8 cellular contexts compared by ENCODE assay signal in the genomic region with DNA sequence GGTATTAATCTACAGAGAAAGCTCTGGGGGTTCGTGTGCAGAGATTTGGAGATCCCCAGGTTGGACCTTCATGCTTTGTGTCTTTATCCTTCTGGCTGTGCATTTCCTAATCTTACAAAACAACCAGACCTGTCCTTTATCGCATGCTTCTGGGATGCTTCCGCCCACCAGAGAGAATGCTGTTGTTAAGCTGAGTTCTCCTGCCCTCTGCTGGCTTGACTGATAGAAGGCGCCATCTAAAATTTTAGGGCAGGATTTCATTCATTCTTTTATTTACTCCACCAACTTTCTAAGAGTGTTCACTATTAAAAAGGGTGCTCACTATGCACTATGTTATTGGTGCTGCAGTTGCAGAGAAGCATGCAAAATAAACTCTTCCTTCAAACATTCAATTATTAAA. TPM values are rescaled to one million over a fixed set of nuclear protein-coding genes. Genes with fewer than 3 reads are reported as not detected.
A peak's percentile ranks its signal among the peaks of the same experiment; 100 is the strongest.
DNase-seq lines count a peak whose midpoint lies in the region; ATAC-seq and TF ChIP-seq lines count a peak whose summit lies in the region.

No MANE protein-coding gene starts in this region.

- H3K27ac ChIP-seq in GM23248 (no peak overlapping the region), heart left ventricle (no peak overlapping the region)

- 24 to 25% methylated on average over 4 of the region's 4 CpGs for WGBS in GM23248 (ENCODE audit: low coverage in 1 of 2, low lambda C conversion rate in 2 of 2, missing lambda C conversion rate in 2 of 2), 2 experiments
- WGBS in heart left ventricle, 4 donors: 5 to 9% (median 8%) methylated on average over 4 of the region's 4 CpGs

- TF ChIP-seq CTCF in BE2C (IDR thresholded peaks at IDR 0.05; ENCODE audit: low read depth, low read length) (peak; percentile 88), heart left ventricle (IDR thresholded peaks at IDR 0.05) (peak; percentile 31 to 75 (median 60))

- no peak overlapping the region for H3K27ac Mint-ChIP-seq in activated naive CD4-positive, alpha-beta T cell treated with anti-CD3 and anti-CD28 coated beads, Interleukin-2, amount 10 ng/mL, durations not matched to agents 7 days and 5 days

- no peaks in the 10 kb centered on the region for H3K4me1 Mint-ChIP-seq in activated naive CD4-positive, alpha-beta T cell treated with anti-CD3 and anti-CD28 coated beads, Interleukin-2, amount 10 ng/mL, durations not matched to agents 7 days and 5 days

- H3K36me3 Mint-ChIP-seq in activated naive CD4-positive, alpha-beta T cell treated with anti-CD3 and anti-CD28 coated beads, Interleukin-2, amount 10 ng/mL, durations not matched to agents 7 days and 5 days: no peaks in the 10 kb centered on the region

- no peak overlapping the region for H3K4me2 ChIP-seq in GM23248 (ENCODE audit: unreplicated experiment)

- H3K36me3 ChIP-seq in BE2C (no peaks in the 10 kb centered on the region), GM23248 (ENCODE audit: low read depth) (no peaks in the 10 kb centered on the region), heart left ventricle (no peaks in the 10 kb centered on the region)

- H2AFZ ChIP-seq in GM23248: no peak overlapping the region

- H3K4me1 ChIP-seq in BE2C: no peaks in the 10 kb centered on the region
- H3K4me1 ChIP-seq in GM23248 (ENCODE audit: insufficient read depth): peaks cover 6% of the 10 kb centered on the region
- peaks cover 0 to 11% (median 6%) of the 10 kb centered on the region in 12 donors for H3K4me1 ChIP-seq in heart left ventricle

- no peaks in the 10 kb centered on the region for H3K9me2 ChIP-seq in GM23248 (ENCODE audit: insufficient read depth)

- intact Hi-C loops in heart left ventricle (cut with DNase I): loop anchor here (1.0 to 5.0 kb wide), 11 partner anchors 33 to 459 kb away; no protein-coding TSS in a partner anchor

- no peak overlapping the region for H3K9ac ChIP-seq in GM23248

- H3K27me3 Mint-ChIP-seq in activated naive CD4-positive, alpha-beta T cell treated with anti-CD3 and anti-CD28 coated beads, Interleukin-2, amount 10 ng/mL, durations not matched to agents 7 days and 5 days: peaks cover 23% of the 10 kb centered on the region

- no peak for TF ChIP-seq POLR2A in heart left ventricle (IDR thresholded peaks at IDR 0.05)

- no peak overlapping the region for H3K4me3 Mint-ChIP-seq in activated naive CD4-positive, alpha-beta T cell treated with anti-CD3 and anti-CD28 coated beads, Interleukin-2, amount 10 ng/mL, durations not matched to agents 7 days and 5 days

- H3K79me2 ChIP-seq in GM23248 (ENCODE audit: insufficient read depth): no peaks in the 10 kb centered on the region

- H3K4me3 ChIP-seq in BE2C (ENCODE audit: low read depth, low read length) (no peak overlapping the region), GM23248 (no peak overlapping the region), heart left ventricle (no peak overlapping the region)

- H3K9me3 Mint-ChIP-seq in activated naive CD4-positive, alpha-beta T cell treated with anti-CD3 and anti-CD28 coated beads, Interleukin-2, amount 10 ng/mL, durations not matched to agents 7 days and 5 days: no peaks in the 10 kb centered on the region

- no peaks in the 10 kb centered on the region for H4K20me1 ChIP-seq in GM23248 (ENCODE audit: insufficient read depth)

- H3F3A ChIP-seq in GM23248 (ENCODE audit: insufficient read depth): no peaks in the 10 kb centered on the region

- CTCF ChIA-PET in activated naive CD4-positive, alpha-beta T cell treated with anti-CD3 and anti-CD28 coated beads, Interleukin-2, amount 10 ng/mL, durations not matched to agents 7 days and 5 days (lab: Charles Lee): interaction anchor here (0.6 to 10.5 kb wide), 39 partner anchors 7 to 1278 kb away, joined by 3 to 394 read pairs (median 5); a partner anchor contains a TSS

- ATAC-seq in heart left ventricle (peak; percentile 58 to 83 (median 74)), HG03159 (IDR thresholded peaks at IDR 0.05; ENCODE audit: unreplicated experiment) (no peak), HG03025 (IDR thresholded peaks at IDR 0.05; ENCODE audit: low FRiP score, unreplicated experiment) (no peak)

- in situ Hi-C loops in GM23248 (cut with MboI): loop anchor here (5.0 to 25.0 kb wide), 2 partner anchors 362 to 842 kb away; a partner anchor contains a TSS

- H3K27me3 ChIP-seq in BE2C: peaks cover 17% of the 10 kb centered on the region
- peaks cover 6% of the 10 kb centered on the region; the same call in 1 of the 2 replicates for H3K27me3 ChIP-seq in GM23248 (replicated peaks; ENCODE audit: insufficient read depth)
- H3K27me3 ChIP-seq in heart left ventricle: peaks cover 0 to 34% (median 0%) of the 10 kb centered on the region in 9 donors

- DNase-seq in BE2C (peak; percentile 71), GM23248 (peak; percentile 86), NCI-H345 treated with DMSO at 0.1 percent for 48 hours (lab: John Stamatoyannopoulos, UW; ENCODE audit: unreplicated experiment) (peak; percentile 68), heart left ventricle (peak in 3 of 5 donors; percentile 35 to 51 (median 42)), putamen (ENCODE audit: low spot score) (peak; percentile 15)
- DNase-seq in activated naive CD4-positive, alpha-beta T cell treated with anti-CD3 and anti-CD28 coated beads, Interleukin-2, amount 10 ng/mL, durations not matched to agents 7 days and 5 days: peak; percentile 55

- H3K9me3 ChIP-seq in BE2C: no peaks in the 10 kb centered on the region; the same call in 1 of the 2 replicates
- no peaks in the 10 kb centered on the region for H3K9me3 ChIP-seq in GM23248 (ENCODE audit: low read depth)
- H3K9me3 ChIP-seq in heart left ventricle: no peaks in the 10 kb centered on the region

RNA-seq across cellular contexts. Expression of a gene that starts 8.7 kb away (rescaled TPM):
- not detected for polyA plus RNA-seq in BE2C (2012; ENCODE audit: insufficient read depth, insufficient read length, low read depth)
- 1.6 TPM in 1 of 2 replicates, not detected in the other for total RNA-seq in GM23248 (2014; rRNA removed; shearing (Covaris generic))
- polyA plus RNA-seq in GM23248 (2016; fragmentation: Nextera tagmentation; extraction: Ambion mirVana): 3.1 and 3.2 TPM in 2 replicates
- total RNA-seq in heart left ventricle: not detected
- not detected for polyA plus RNA-seq in heart left ventricle

RNA-seq across cellular contexts. Expression of a gene that starts 23.5 kb away (rescaled TPM):
- not detected for polyA plus RNA-seq in BE2C (2012; ENCODE audit: insufficient read depth, insufficient read length, low read depth)
- not detected in 2 replicates for total RNA-seq in GM23248 (2014; rRNA removed; shearing (Covaris generic))
- polyA plus RNA-seq in GM23248 (2016; fragmentation: Nextera tagmentation; extraction: Ambion mirVana) (not detected in 2 replicates), heart left ventricle (not detected)
- not detected for total RNA-seq in heart left ventricle

Comparison
In these comparisons a context has a peak if more than half of its experiments do, and no peak if none do; other contexts are left out.
1. DNase-seq: peak in every context shown above with its lines; median percentile 86 in GM23248; 71 in BE2C; 68 in NCI-H345 treated with DMSO at 0.1 percent for 48 hours; 55 in activated naive CD4-positive, alpha-beta T cell treated with anti-CD3 and anti-CD28 coated beads, Interleukin-2, amount 10 ng/mL, durations not matched to agents 7 days and 5 days; 42 in heart left ventricle; 15 in putamen.
2. ATAC-seq: peak in heart left ventricle (4 of 4); none in HG03159 (single experiment) and HG03025 (single experiment).